ENCODE assay signal across 1 cellular context in the genomic region with DNA sequence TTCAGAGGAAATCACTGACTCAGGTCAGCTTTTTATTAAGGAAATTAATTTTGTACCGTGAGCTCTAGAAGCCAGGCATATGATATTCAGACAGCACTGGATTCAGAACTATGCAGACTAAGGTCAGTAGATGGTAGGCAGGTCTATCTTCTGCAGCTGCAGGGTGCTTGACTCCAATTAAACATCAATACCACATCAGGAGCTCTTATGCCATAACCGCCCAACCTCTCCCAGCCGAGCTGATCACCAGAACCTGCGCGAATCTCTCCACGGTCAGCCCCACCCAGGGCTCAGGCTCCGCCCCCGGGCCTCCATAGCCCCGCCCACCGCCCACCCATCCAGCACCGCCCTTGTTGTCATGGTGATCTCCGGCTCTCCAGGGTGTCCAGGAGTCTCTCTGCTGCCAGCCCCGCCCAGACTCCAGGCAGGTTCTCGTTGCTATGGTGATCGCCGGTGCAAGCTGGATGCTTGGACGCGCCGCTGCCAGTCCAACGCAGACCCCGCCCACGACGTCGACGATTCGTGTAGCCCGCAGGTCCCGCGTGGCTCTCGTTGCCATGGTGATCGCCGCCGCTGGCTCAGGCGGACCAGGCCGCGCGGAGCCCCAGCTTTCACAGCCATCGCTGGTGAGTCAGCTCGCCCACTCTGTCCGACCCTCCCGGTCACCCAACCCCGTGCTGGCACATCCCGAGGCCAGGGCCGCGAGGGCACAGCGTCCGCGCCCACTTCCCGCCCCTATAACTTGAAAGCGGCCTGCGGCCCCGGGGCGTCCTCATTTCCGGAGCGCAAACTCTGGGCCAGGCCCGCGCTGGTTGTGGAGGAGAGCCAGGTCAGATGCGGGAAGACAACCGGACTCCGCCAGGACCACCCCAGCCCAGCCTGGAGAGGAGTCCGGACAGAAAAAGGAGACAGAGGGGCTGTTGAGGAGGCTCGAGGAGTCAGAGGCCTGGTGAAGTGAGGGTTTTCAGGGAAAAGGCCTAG.
TF ChIP-seq lines count a peak whose summit lies in the region.

A gene with protein sequence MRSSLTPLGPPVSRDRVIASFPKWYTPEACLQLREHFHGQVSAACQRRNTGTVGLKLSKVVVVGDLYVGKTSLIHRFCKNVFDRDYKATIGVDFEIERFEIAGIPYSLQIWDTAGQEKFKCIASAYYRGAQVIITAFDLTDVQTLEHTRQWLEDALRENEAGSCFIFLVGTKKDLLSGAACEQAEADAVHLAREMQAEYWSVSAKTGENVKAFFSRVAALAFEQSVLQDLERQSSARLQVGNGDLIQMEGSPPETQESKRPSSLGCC (plus strand): TSS at position 552 of the 981 bp plus-strand sequence. CDS start 1,140 bp downstream, outside the sequence.

TF ChIP-seq in HEK293, 187 proteins besides CTCF, POLR2A, EP300 and RAD21 (continued from another document):
- TF ChIP-seq, protein P1, sequence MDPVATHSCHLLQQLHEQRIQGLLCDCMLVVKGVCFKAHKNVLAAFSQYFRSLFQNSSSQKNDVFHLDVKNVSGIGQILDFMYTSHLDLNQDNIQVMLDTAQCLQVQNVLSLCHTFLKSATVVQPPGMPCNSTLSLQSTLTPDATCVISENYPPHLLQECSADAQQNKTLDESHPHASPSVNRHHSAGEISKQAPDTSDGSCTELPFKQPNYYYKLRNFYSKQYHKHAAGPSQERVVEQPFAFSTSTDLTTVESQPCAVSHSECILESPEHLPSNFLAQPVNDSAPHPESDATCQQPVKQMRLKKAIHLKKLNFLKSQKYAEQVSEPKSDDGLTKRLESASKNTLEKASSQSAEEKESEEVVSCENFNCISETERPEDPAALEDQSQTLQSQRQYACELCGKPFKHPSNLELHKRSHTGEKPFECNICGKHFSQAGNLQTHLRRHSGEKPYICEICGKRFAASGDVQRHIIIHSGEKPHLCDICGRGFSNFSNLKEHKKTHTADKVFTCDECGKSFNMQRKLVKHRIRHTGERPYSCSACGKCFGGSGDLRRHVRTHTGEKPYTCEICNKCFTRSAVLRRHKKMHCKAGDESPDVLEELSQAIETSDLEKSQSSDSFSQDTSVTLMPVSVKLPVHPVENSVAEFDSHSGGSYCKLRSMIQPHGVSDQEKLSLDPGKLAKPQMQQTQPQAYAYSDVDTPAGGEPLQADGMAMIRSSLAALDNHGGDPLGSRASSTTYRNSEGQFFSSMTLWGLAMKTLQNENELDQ (tag by site-specific recombination; IDR thresholded peaks at IDR 0.05; ENCODE audit: low read depth) = no peak
- TF ChIP-seq TCF7L2 (IDR thresholded peaks at IDR 0.05; ENCODE audit: borderline replicate concordance, low read depth, low read length) = no peak
- no peak for TF ChIP-seq ZNF169 (tag by site-specific recombination; IDR thresholded peaks at IDR 0.05)
- no peak for TF ChIP-seq ZNF175 (tag by site-specific recombination; IDR thresholded peaks at IDR 0.05)
- TF ChIP-seq SCRT1 (tag by site-specific recombination; IDR thresholded peaks at IDR 0.05; ENCODE audit: borderline replicate concordance) = no peak
- peak; percentile 95 for TF ChIP-seq SP2 (tag by site-specific recombination; IDR thresholded peaks at IDR 0.05)
- TF ChIP-seq ZNF549 (tag by site-specific recombination; IDR thresholded peaks at IDR 0.05) = no peak
- TF ChIP-seq, protein P2, sequence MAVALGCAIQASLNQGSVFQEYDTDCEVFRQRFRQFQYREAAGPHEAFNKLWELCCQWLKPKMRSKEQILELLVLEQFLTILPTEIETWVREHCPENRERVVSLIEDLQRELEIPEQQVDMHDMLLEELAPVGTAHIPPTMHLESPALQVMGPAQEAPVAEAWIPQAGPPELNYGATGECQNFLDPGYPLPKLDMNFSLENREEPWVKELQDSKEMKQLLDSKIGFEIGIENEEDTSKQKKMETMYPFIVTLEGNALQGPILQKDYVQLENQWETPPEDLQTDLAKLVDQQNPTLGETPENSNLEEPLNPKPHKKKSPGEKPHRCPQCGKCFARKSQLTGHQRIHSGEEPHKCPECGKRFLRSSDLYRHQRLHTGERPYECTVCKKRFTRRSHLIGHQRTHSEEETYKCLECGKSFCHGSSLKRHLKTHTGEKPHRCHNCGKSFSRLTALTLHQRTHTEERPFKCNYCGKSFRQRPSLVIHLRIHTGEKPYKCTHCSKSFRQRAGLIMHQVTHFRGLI (tag by site-specific recombination; IDR thresholded peaks at IDR 0.05) = no peak
- TF ChIP-seq ZNF629 (tag by site-specific recombination; IDR thresholded peaks at IDR 0.05) = no peak
- no peak for TF ChIP-seq ZNF19 (tag by site-specific recombination; IDR thresholded peaks at IDR 0.05; ENCODE audit: low read depth)
- no peak for TF ChIP-seq ZNF214 (tag by site-specific recombination; IDR thresholded peaks at IDR 0.05; ENCODE audit: borderline replicate concordance)
- TF ChIP-seq, protein P3, sequence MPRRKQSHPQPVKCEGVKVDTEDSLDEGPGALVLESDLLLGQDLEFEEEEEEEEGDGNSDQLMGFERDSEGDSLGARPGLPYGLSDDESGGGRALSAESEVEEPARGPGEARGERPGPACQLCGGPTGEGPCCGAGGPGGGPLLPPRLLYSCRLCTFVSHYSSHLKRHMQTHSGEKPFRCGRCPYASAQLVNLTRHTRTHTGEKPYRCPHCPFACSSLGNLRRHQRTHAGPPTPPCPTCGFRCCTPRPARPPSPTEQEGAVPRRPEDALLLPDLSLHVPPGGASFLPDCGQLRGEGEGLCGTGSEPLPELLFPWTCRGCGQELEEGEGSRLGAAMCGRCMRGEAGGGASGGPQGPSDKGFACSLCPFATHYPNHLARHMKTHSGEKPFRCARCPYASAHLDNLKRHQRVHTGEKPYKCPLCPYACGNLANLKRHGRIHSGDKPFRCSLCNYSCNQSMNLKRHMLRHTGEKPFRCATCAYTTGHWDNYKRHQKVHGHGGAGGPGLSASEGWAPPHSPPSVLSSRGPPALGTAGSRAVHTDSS (tag by site-specific recombination; IDR thresholded peaks at IDR 0.05) = no peak
- TF ChIP-seq, protein P4, sequence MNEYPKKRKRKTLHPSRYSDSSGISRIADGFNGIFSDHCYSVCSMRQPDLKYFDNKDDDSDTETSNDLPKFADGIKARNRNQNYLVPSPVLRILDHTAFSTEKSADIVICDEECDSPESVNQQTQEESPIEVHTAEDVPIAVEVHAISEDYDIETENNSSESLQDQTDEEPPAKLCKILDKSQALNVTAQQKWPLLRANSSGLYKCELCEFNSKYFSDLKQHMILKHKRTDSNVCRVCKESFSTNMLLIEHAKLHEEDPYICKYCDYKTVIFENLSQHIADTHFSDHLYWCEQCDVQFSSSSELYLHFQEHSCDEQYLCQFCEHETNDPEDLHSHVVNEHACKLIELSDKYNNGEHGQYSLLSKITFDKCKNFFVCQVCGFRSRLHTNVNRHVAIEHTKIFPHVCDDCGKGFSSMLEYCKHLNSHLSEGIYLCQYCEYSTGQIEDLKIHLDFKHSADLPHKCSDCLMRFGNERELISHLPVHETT (tag by site-specific recombination; IDR thresholded peaks at IDR 0.05) = no peak
- TF ChIP-seq, protein P5, sequence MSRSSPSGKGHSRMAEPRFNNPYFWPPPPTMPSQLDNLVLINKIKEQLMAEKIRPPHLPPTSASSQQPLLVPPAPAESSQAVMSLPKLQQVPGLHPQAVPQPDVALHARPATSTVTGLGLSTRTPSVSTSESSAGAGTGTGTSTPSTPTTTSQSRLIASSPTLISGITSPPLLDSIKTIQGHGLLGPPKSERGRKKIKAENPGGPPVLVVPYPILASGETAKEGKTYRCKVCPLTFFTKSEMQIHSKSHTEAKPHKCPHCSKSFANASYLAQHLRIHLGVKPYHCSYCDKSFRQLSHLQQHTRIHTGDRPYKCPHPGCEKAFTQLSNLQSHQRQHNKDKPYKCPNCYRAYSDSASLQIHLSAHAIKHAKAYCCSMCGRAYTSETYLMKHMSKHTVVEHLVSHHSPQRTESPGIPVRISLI (tag by site-specific recombination; IDR thresholded peaks at IDR 0.05) = no peak
- TF ChIP-seq, protein P6, sequence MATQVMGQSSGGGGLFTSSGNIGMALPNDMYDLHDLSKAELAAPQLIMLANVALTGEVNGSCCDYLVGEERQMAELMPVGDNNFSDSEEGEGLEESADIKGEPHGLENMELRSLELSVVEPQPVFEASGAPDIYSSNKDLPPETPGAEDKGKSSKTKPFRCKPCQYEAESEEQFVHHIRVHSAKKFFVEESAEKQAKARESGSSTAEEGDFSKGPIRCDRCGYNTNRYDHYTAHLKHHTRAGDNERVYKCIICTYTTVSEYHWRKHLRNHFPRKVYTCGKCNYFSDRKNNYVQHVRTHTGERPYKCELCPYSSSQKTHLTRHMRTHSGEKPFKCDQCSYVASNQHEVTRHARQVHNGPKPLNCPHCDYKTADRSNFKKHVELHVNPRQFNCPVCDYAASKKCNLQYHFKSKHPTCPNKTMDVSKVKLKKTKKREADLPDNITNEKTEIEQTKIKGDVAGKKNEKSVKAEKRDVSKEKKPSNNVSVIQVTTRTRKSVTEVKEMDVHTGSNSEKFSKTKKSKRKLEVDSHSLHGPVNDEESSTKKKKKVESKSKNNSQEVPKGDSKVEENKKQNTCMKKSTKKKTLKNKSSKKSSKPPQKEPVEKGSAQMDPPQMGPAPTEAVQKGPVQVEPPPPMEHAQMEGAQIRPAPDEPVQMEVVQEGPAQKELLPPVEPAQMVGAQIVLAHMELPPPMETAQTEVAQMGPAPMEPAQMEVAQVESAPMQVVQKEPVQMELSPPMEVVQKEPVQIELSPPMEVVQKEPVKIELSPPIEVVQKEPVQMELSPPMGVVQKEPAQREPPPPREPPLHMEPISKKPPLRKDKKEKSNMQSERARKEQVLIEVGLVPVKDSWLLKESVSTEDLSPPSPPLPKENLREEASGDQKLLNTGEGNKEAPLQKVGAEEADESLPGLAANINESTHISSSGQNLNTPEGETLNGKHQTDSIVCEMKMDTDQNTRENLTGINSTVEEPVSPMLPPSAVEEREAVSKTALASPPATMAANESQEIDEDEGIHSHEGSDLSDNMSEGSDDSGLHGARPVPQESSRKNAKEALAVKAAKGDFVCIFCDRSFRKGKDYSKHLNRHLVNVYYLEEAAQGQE (tag by site-specific recombination; IDR thresholded peaks at IDR 0.05) = no peak
- TF ChIP-seq, protein P7, sequence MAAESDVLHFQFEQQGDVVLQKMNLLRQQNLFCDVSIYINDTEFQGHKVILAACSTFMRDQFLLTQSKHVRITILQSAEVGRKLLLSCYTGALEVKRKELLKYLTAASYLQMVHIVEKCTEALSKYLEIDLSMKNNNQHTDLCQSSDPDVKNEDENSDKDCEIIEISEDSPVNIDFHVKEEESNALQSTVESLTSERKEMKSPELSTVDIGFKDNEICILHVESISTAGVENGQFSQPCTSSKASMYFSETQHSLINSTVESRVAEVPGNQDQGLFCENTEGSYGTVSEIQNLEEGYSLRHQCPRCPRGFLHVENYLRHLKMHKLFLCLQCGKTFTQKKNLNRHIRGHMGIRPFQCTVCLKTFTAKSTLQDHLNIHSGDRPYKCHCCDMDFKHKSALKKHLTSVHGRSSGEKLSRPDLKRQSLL (tag by site-specific recombination; IDR thresholded peaks at IDR 0.05) = peak; percentile 23; the same call in 1 of the 2 replicates
